In the genomic region with DNA sequence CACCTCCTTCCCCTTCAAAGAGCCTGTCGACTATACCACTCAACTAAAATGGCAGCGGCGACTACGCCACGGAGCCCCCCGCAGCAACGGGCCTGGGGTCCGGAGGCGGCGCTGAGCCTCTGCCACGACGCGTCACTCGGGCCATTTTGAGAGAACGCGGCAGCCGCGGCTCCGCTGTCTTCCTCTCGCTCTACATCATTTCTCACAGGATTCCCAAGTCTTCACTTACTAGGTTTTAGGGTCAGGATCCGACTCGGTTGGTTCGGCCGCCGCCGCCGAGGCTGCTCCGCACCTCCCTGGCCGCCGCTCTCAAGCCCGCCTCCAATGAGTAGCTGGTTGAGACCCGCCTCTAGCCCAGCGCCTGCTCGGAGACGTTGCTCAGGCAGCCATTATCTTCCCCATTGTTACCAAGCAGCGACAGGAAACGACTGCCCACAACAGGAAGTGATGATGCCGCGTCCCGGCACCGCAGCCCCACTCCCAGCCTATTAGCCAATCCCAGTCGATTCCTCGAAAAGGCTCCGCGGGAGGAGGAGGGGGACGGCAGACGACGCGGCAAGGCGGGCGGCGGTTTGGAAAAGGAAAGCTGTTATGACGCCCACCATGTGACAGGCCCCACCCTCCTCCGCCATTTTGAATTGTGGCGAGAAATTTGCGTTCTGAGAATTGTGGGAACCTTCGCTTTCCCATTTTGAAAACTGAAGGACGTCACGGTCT, we compare ENCODE assay signal across 8 cellular contexts. TPM values are rescaled to one million over a fixed set of nuclear protein-coding genes. Genes with fewer than 3 reads are reported as not detected.
DNase-seq lines count a peak whose midpoint lies in the region; ATAC-seq, FAIRE-seq and TF ChIP-seq lines count a peak whose summit lies in the region.

A gene with protein sequence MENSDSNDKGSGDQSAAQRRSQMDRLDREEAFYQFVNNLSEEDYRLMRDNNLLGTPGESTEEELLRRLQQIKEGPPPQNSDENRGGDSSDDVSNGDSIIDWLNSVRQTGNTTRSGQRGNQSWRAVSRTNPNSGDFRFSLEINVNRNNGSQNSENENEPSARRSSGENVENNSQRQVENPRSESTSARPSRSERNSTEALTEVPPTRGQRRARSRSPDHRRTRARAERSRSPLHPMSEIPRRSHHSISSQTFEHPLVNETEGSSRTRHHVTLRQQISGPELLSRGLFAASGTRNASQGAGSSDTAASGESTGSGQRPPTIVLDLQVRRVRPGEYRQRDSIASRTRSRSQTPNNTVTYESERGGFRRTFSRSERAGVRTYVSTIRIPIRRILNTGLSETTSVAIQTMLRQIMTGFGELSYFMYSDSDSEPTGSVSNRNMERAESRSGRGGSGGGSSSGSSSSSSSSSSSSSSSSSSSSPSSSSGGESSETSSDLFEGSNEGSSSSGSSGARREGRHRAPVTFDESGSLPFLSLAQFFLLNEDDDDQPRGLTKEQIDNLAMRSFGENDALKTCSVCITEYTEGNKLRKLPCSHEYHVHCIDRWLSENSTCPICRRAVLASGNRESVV (minus strand): TSS at position 432 of the 717 bp plus-strand sequence. CDS start 18,647 bp downstream, outside the sequence.

- no peaks in the 10 kb centered on the region for H3K36me3 ChIP-seq in Loucy (ENCODE audit: insufficient read depth, low read length)

- intact Hi-C loops in natural killer cell (cut with micrococcal nuclease): loop anchor here (5.0 to 10.0 kb wide), 2 partner anchors 322 to 660 kb away; a partner anchor contains a TSS

- TF ChIP-seq CTCF in Loucy (conservative IDR thresholded peaks at IDR 0.05; ENCODE audit: low read length): no peak
- no peak for TF ChIP-seq CTCF in natural killer cell (IDR thresholded peaks at IDR 0.05)

- peaks cover 7% of the 10 kb centered on the region for H3K36me3 Mint-ChIP-seq in natural killer cell

- H3K9ac ChIP-seq in Loucy (ENCODE audit: low read depth, low read length, poor library complexity, severe bottlenecking): peak within 1 kb of the TSS; percentile 97

- H4K20me1 ChIP-seq in Loucy (ENCODE audit: insufficient read depth, low read length, poor library complexity, severe bottlenecking): peaks cover 28% of the 10 kb centered on the region

- TF ChIP-seq POLR2A in H54 (IDR thresholded peaks at IDR 0.05; ENCODE audit: low read depth, low read length) (peak; percentile 61), Raji (IDR thresholded peaks at IDR 0.05; ENCODE audit: insufficient read depth, low read depth, low read length) (peak; percentile 69)

- peaks cover 5% of the 10 kb centered on the region for H3K27me3 ChIP-seq in Loucy (ENCODE audit: insufficient read depth, low read length, poor library complexity, severe bottlenecking)

- peaks cover 0 to 3% of the 10 kb centered on the region in 2 donors for H3K27me3 Mint-ChIP-seq in natural killer cell (ENCODE audit: low read depth in 2 of 2)

- ATAC-seq in natural killer cell: peak; percentile 83 to 94 (median 90)

- peak within 1 kb of the TSS; percentile 93 for H3K4me3 ChIP-seq in Loucy (ENCODE audit: low read length, poor library complexity, severe bottlenecking)

- H3F3A ChIP-seq in Loucy (ENCODE audit: low read depth): no peaks in the 10 kb centered on the region

- H2AFZ ChIP-seq in Loucy (ENCODE audit: low read length): peak within 1 kb of the TSS; percentile 79

- peak; percentile 91 for FAIRE-seq in H54 (lab: Jason Lieb, UNC)

- peak within 1 kb of the TSS; percentile 99 for H3K4me3 Mint-ChIP-seq in natural killer cell

- DNase-seq in EL (peak; percentile 94), H54 (ENCODE audit: insufficient read length, low spot score) (peak; percentile 81), fibroblast of peridontal ligament (ENCODE audit: extremely low read depth) (peak; percentile 94), natural killer cell (peak; percentile 83)
- peak; percentile 86 for DNase-seq in activated T-helper 9 cell treated with anti-CD3 and anti-CD28 coated beads, Interleukin-2, amount 50 U/mL, for 16 hours (ENCODE audit: low read depth)
- DNase-seq in stimulated activated naive CD4-positive, alpha-beta T cell treated with Interleukin-2 at 50 U/mL for 16 hours (lab: John Stamatoyannopoulos, UW): peak; percentile 92

- peak within 1 kb of the TSS; percentile 96 to 100 for H3K27ac Mint-ChIP-seq in natural killer cell

- H3K4me1 Mint-ChIP-seq in natural killer cell: peaks cover 17 to 20% of the 10 kb centered on the region in 2 donors

- H3K4me2 ChIP-seq in Loucy (ENCODE audit: low read depth, low read length, poor library complexity, severe bottlenecking): peak within 1 kb of the TSS; percentile 78

- peaks cover 54% of the 10 kb centered on the region for H3K79me2 ChIP-seq in Loucy (ENCODE audit: insufficient read depth, low read length)

- H3K9me3 Mint-ChIP-seq in natural killer cell: no peaks in the 10 kb centered on the region

- no peaks in the 10 kb centered on the region for H3K9me3 ChIP-seq in Loucy (ENCODE audit: insufficient read depth, low read depth, low read length)

- peaks cover 14% of the 10 kb centered on the region for H3K4me1 ChIP-seq in Loucy (ENCODE audit: insufficient read depth, low read length, poor library complexity, severe bottlenecking)

- no peaks in the 10 kb centered on the region for H3K9me2 ChIP-seq in Loucy (replicated peaks; ENCODE audit: low read depth, low read length)

RNA-seq across cellular contexts. Expression of the gene that starts here (rescaled TPM):
- 10 to 100 TPM; 43.2 to 49.5 (median 47.9) TPM for total RNA-seq in natural killer cell

Comparison
In these comparisons a context has a peak if more than half of its experiments do, and no peak if none do; other contexts are left out.
1. Peak in every context shown above with its lines: DNase-seq, ATAC-seq and H3K4me3 ChIP-seq.